ENCODE assay signal across 1 cellular context in the genomic region with DNA sequence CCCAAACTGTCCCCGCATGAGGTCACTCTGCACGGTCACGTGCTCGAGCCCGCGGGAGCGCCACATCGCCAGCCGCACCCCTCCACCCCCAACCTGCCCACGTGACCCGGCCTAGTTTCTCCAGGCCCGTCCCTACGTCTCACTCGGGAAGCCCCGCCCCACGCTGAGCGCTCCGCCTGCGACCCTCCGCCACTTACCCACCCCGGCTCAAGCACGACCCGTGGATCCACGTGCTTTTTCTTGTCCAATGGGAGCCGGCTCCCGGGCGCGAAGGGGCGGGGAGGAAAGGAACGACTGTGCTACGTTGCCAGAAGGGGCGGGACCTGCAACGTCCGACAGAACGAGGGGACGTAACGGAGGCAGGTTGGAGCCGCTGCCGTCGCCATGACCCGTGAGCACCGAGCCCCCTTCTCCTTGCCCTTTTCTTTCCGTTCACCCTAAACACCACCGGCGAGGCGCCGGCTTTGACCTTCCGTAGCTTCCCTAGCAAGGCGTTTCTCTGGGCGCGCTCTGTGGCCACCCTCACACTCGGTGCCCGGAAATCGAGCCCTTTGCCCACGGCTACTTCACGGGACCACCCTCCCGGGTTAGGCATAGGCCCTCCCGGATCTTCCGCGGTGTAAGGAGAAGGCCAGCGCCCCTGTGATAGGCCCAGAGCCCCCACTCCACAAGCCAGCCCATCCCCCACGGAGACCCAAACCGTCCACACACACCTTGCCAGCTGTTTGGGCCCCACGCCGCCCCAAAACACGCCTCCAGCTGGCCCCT.
TF ChIP-seq lines count a peak whose summit lies in the region.

A gene (plus strand): TSS at position 328 of the 768 bp plus-strand sequence. CDS start 57 bp downstream, at position 385.

TF ChIP-seq in HepG2, 621 proteins besides CTCF, POLR2A, EP300 and RAD21 (continued from another document and continues in another):
- TF ChIP-seq, protein P1, sequence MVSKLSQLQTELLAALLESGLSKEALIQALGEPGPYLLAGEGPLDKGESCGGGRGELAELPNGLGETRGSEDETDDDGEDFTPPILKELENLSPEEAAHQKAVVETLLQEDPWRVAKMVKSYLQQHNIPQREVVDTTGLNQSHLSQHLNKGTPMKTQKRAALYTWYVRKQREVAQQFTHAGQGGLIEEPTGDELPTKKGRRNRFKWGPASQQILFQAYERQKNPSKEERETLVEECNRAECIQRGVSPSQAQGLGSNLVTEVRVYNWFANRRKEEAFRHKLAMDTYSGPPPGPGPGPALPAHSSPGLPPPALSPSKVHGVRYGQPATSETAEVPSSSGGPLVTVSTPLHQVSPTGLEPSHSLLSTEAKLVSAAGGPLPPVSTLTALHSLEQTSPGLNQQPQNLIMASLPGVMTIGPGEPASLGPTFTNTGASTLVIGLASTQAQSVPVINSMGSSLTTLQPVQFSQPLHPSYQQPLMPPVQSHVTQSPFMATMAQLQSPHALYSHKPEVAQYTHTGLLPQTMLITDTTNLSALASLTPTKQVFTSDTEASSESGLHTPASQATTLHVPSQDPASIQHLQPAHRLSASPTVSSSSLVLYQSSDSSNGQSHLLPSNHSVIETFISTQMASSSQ (IDR thresholded peaks at IDR 0.05; ENCODE audit: low read depth): no peak
- TF ChIP-seq, protein P1 (CRISPR knock-in tag; IDR thresholded peaks at IDR 0.05; ENCODE audit: borderline replicate concordance): peak; percentile 33; the same call in 1 of the 2 replicates
- TF ChIP-seq, protein P2, sequence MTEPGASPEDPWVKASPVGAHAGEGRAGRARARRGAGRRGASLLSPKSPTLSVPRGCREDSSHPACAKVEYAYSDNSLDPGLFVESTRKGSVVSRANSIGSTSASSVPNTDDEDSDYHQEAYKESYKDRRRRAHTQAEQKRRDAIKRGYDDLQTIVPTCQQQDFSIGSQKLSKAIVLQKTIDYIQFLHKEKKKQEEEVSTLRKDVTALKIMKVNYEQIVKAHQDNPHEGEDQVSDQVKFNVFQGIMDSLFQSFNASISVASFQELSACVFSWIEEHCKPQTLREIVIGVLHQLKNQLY (CRISPR knock-in tag; IDR thresholded peaks at IDR 0.05): peak; percentile 28; the same call in 1 of the 2 replicates
- TF ChIP-seq BRD4 (CRISPR knock-in tag; IDR thresholded peaks at IDR 0.05): 0 out of 2 replicates have a peak, but pooled peaks have one; percentile 2
- peak; percentile 37; the same call in 1 of the 2 replicates for TF ChIP-seq ZNF792 (CRISPR knock-in tag; IDR thresholded peaks at IDR 0.05)
- TF ChIP-seq ZNF367 (CRISPR knock-in tag; IDR thresholded peaks at IDR 0.05; ENCODE audit: borderline replicate concordance): no peak
- TF ChIP-seq, protein P3, sequence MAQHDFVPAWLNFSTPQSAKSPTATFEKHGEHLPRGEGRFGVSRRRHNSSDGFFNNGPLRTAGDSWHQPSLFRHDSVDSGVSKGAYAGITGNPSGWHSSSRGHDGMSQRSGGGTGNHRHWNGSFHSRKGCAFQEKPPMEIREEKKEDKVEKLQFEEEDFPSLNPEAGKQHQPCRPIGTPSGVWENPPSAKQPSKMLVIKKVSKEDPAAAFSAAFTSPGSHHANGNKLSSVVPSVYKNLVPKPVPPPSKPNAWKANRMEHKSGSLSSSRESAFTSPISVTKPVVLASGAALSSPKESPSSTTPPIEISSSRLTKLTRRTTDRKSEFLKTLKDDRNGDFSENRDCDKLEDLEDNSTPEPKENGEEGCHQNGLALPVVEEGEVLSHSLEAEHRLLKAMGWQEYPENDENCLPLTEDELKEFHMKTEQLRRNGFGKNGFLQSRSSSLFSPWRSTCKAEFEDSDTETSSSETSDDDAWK (CRISPR knock-in tag; IDR thresholded peaks at IDR 0.05): no peak
- no peak for TF ChIP-seq ZC3H4 (CRISPR knock-in tag; IDR thresholded peaks at IDR 0.05; ENCODE audit: borderline replicate concordance)
- no peak for TF ChIP-seq STAG1 (CRISPR knock-in tag; IDR thresholded peaks at IDR 0.05)
- TF ChIP-seq, protein P4, sequence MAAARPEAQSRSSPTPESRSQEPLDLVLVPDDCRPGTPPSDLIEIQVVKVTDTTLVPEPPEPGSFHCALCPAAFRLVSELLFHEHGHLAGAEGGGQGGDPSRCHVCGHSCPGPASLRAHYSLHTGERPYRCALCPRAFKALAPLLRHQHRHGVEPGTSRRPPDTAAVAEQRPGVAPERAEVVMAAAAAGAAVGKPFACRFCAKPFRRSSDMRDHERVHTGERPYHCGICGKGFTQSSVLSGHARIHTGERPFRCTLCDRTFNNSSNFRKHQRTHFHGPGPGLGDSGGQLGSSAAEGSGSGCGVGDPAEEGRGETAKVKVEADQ (CRISPR knock-in tag; IDR thresholded peaks at IDR 0.05; ENCODE audit: borderline replicate concordance): no peak
- TF ChIP-seq, protein P5, sequence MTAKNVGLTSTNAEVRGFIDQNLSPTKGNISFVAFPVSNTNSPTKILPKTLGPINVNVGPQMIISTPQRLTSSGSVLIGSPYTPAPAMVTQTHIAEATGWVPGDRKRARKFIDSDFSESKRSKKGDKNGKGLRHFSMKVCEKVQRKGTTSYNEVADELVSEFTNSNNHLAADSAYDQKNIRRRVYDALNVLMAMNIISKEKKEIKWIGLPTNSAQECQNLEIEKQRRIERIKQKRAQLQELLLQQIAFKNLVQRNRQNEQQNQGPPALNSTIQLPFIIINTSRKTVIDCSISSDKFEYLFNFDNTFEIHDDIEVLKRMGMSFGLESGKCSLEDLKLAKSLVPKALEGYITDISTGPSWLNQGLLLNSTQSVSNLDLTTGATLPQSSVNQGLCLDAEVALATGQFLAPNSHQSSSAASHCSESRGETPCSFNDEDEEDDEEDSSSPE (CRISPR knock-in tag; IDR thresholded peaks at IDR 0.05): peak; percentile 89
- TF ChIP-seq RBM39 (IDR thresholded peaks at IDR 0.05; ENCODE audit: low read depth, low read length, poor library complexity, severe bottlenecking): peak; percentile 85
- TF ChIP-seq PHF20 (CRISPR knock-in tag; IDR thresholded peaks at IDR 0.05): 0 out of 2 replicates have a peak, but pooled peaks have one; percentile 9
- TF ChIP-seq AHR (CRISPR knock-in tag; IDR thresholded peaks at IDR 0.05): no peak
- TF ChIP-seq ZMYM2 (CRISPR knock-in tag; IDR thresholded peaks at IDR 0.05): no peak
- TF ChIP-seq, protein P6, sequence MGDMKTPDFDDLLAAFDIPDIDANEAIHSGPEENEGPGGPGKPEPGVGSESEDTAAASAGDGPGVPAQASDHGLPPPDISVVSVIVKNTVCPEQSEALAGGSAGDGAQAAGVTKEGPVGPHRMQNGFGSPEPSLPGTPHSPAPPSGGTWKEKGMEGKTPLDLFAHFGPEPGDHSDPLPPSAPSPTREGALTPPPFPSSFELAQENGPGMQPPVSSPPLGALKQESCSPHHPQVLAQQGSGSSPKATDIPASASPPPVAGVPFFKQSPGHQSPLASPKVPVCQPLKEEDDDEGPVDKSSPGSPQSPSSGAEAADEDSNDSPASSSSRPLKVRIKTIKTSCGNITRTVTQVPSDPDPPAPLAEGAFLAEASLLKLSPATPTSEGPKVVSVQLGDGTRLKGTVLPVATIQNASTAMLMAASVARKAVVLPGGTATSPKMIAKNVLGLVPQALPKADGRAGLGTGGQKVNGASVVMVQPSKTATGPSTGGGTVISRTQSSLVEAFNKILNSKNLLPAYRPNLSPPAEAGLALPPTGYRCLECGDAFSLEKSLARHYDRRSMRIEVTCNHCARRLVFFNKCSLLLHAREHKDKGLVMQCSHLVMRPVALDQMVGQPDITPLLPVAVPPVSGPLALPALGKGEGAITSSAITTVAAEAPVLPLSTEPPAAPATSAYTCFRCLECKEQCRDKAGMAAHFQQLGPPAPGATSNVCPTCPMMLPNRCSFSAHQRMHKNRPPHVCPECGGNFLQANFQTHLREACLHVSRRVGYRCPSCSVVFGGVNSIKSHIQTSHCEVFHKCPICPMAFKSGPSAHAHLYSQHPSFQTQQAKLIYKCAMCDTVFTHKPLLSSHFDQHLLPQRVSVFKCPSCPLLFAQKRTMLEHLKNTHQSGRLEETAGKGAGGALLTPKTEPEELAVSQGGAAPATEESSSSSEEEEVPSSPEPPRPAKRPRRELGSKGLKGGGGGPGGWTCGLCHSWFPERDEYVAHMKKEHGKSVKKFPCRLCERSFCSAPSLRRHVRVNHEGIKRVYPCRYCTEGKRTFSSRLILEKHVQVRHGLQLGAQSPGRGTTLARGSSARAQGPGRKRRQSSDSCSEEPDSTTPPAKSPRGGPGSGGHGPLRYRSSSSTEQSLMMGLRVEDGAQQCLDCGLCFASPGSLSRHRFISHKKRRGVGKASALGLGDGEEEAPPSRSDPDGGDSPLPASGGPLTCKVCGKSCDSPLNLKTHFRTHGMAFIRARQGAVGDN (CRISPR knock-in tag; IDR thresholded peaks at IDR 0.05): peak; percentile 92
- no peak for TF ChIP-seq PTBP1 (IDR thresholded peaks at IDR 0.05; ENCODE audit: low read depth, low read length, poor library complexity, severe bottlenecking)
- TF ChIP-seq, protein P7, sequence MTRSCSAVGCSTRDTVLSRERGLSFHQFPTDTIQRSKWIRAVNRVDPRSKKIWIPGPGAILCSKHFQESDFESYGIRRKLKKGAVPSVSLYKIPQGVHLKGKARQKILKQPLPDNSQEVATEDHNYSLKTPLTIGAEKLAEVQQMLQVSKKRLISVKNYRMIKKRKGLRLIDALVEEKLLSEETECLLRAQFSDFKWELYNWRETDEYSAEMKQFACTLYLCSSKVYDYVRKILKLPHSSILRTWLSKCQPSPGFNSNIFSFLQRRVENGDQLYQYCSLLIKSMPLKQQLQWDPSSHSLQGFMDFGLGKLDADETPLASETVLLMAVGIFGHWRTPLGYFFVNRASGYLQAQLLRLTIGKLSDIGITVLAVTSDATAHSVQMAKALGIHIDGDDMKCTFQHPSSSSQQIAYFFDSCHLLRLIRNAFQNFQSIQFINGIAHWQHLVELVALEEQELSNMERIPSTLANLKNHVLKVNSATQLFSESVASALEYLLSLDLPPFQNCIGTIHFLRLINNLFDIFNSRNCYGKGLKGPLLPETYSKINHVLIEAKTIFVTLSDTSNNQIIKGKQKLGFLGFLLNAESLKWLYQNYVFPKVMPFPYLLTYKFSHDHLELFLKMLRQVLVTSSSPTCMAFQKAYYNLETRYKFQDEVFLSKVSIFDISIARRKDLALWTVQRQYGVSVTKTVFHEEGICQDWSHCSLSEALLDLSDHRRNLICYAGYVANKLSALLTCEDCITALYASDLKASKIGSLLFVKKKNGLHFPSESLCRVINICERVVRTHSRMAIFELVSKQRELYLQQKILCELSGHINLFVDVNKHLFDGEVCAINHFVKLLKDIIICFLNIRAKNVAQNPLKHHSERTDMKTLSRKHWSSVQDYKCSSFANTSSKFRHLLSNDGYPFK (CRISPR knock-in tag; IDR thresholded peaks at IDR 0.05; ENCODE audit: borderline replicate concordance): peak; percentile 81; the same call in 1 of the 2 replicates
- peak; percentile 71 for TF ChIP-seq ZMYM4 (CRISPR knock-in tag; IDR thresholded peaks at IDR 0.05)
- 0 out of 2 replicates have a peak, but pooled peaks have one; percentile 37 for TF ChIP-seq ZFP37 (CRISPR knock-in tag; IDR thresholded peaks at IDR 0.05; ENCODE audit: borderline replicate concordance)
- TF ChIP-seq TCF7L2 (IDR thresholded peaks at IDR 0.05; ENCODE audit: low read depth, low read length): no peak
- TF ChIP-seq HNRNPUL1 (IDR thresholded peaks at IDR 0.05; ENCODE audit: low read depth, low read length): no peak
- TF ChIP-seq, protein P8, sequence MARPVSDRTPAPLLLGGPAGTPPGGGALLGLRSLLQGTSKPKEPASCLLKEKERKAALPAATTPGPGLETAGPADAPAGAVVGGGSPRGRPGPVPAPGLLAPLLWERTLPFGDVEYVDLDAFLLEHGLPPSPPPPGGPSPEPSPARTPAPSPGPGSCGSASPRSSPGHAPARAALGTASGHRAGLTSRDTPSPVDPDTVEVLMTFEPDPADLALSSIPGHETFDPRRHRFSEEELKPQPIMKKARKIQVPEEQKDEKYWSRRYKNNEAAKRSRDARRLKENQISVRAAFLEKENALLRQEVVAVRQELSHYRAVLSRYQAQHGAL (CRISPR knock-in tag; IDR thresholded peaks at IDR 0.05; ENCODE audit: not compliant biosample characterization): no peak
- no peak for TF ChIP-seq SNRNP70 (IDR thresholded peaks at IDR 0.05; ENCODE audit: low read depth, low read length)
- TF ChIP-seq, protein P9, sequence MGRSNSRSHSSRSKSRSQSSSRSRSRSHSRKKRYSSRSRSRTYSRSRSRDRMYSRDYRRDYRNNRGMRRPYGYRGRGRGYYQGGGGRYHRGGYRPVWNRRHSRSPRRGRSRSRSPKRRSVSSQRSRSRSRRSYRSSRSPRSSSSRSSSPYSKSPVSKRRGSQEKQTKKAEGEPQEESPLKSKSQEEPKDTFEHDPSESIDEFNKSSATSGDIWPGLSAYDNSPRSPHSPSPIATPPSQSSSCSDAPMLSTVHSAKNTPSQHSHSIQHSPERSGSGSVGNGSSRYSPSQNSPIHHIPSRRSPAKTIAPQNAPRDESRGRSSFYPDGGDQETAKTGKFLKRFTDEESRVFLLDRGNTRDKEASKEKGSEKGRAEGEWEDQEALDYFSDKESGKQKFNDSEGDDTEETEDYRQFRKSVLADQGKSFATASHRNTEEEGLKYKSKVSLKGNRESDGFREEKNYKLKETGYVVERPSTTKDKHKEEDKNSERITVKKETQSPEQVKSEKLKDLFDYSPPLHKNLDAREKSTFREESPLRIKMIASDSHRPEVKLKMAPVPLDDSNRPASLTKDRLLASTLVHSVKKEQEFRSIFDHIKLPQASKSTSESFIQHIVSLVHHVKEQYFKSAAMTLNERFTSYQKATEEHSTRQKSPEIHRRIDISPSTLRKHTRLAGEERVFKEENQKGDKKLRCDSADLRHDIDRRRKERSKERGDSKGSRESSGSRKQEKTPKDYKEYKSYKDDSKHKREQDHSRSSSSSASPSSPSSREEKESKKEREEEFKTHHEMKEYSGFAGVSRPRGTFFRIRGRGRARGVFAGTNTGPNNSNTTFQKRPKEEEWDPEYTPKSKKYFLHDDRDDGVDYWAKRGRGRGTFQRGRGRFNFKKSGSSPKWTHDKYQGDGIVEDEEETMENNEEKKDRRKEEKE (IDR thresholded peaks at IDR 0.05): no peak
- no peak for TF ChIP-seq GABPA (IDR thresholded peaks at IDR 0.05; ENCODE audit: low read depth, low read length)
- TF ChIP-seq GABPA (CRISPR knock-in tag; IDR thresholded peaks at IDR 0.05; ENCODE audit: low read depth): peak; percentile 53
- TF ChIP-seq, protein P10, sequence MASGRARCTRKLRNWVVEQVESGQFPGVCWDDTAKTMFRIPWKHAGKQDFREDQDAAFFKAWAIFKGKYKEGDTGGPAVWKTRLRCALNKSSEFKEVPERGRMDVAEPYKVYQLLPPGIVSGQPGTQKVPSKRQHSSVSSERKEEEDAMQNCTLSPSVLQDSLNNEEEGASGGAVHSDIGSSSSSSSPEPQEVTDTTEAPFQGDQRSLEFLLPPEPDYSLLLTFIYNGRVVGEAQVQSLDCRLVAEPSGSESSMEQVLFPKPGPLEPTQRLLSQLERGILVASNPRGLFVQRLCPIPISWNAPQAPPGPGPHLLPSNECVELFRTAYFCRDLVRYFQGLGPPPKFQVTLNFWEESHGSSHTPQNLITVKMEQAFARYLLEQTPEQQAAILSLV (CRISPR knock-in tag; IDR thresholded peaks at IDR 0.05; ENCODE audit: borderline replicate concordance): peak; percentile 89; the same call in 1 of the 2 replicates
- TF ChIP-seq NKX3-1 (CRISPR knock-in tag; IDR thresholded peaks at IDR 0.05): no peak
